In genomic region chr12:111184161-111184560, GRCh38 we compare ENCODE assay signal across 31 cellular contexts.
DNase-seq lines count a peak whose midpoint lies in the region; TF ChIP-seq lines count a peak whose summit lies in the region.
"Had no signal": no experiment of that assay in that cellular context is flagged by ENCODE, and none has a peak within 500 bp of the region (broad histone marks: within the 10 kb centered on the region; RNA-seq: fewer than 3 reads in every experiment).

No MANE protein-coding gene starts in this region.

- no peak overlapping the region for H3K27ac ChIP-seq in HEK293 (ENCODE audit: extremely low read depth, low read depth, low read length)
- H3K27ac ChIP-seq in PC-9, result no peak overlapping the region
- H3K27ac ChIP-seq: 22Rv1; A549; BLaER1; BLaER1 treated with 17β-estradiol and CSF1 and Interleukin-3, amounts not matched to agents 10 nM and 100 nM; C4-2B had no signal

- H2AFZ ChIP-seq in PC-9, result no peak overlapping the region

- no peaks in the 10 kb centered on the region for H3K79me2 ChIP-seq in PC-9 (ENCODE audit: low read depth)

- no peaks in the 10 kb centered on the region for H3K36me3 Mint-ChIP-seq in glutamatergic neuron (ENCODE audit: unreplicated experiment)
- H3K36me3 Mint-ChIP-seq: CD14-positive monocyte; CD4-positive, alpha-beta memory T cell; CD4-positive, CD25-positive, alpha-beta regulatory T cell; CD8-positive, alpha-beta memory T cell; CD8-positive, alpha-beta T cell had no signal

- H3F3A ChIP-seq in PC-9 (ENCODE audit: insufficient read depth, low read depth), result no peaks in the 10 kb centered on the region

- POLR2A ChIA-PET in HEK293 (lab: Yijun Ruan, JAX) (no interaction called here), PC-9 (lab: Charles Lee; ENCODE audit: unreplicated experiment) (no interaction called here)

- H4K20me1 ChIP-seq in PC-9 (ENCODE audit: insufficient read depth), result no peaks in the 10 kb centered on the region
- H4K20me1 ChIP-seq: BLaER1; BLaER1 treated with 17β-estradiol and CSF1 and Interleukin-3, amounts not matched to agents 10 nM and 100 nM had no signal

- peaks cover 14% of the 10 kb centered on the region for H3K4me1 ChIP-seq in HEK293 (ENCODE audit: control insufficient read depth, insufficient read depth, low read length)
- no peaks in the 10 kb centered on the region for H3K4me1 ChIP-seq in PC-9 (replicated peaks; ENCODE audit: insufficient read depth)
- H3K4me1 ChIP-seq: A549, BLaER1 had no signal

- H3K36me3 ChIP-seq in HEK293 (ENCODE audit: control insufficient read depth in 2 of 2, insufficient read depth in 1 of 2, low read length in 2 of 2), result no peaks in the 10 kb centered on the region
- no peaks in the 10 kb centered on the region for H3K36me3 ChIP-seq in PC-9 (ENCODE audit: low read depth)
- H3K36me3 ChIP-seq: BE2C; BLaER1; BLaER1 treated with 17β-estradiol and CSF1 and Interleukin-3, amounts not matched to agents 10 nM and 100 nM had no signal

- intact Hi-C loops in PC-9 (cut with micrococcal nuclease; ENCODE audit: unreplicated experiment), result no loop called here

- H3K4me2 ChIP-seq in PC-9, result no peak overlapping the region
- H3K4me2 ChIP-seq: A549; BLaER1; BLaER1 treated with 17β-estradiol and CSF1 and Interleukin-3, amounts not matched to agents 10 nM and 100 nM had no signal

- no TSS peak for BruUV-seq in PC-9 (replicated peaks; lab: Mats Ljungman, UMichigan)

- TF ChIP-seq CTCF in HEK293 (tag by site-specific recombination; IDR thresholded peaks at IDR 0.05) (no peak), glutamatergic neuron (IDR thresholded peaks at IDR 0.05; ENCODE audit: partially characterized antibody, unreplicated experiment) (no peak), PC-9 (conservative IDR thresholded peaks at IDR 0.05) (no peak)

- peaks cover 16% of the 10 kb centered on the region for H3K4me1 Mint-ChIP-seq in glutamatergic neuron (ENCODE audit: low read depth, unreplicated experiment)
- H3K4me1 Mint-ChIP-seq: B cell; CD4-positive, alpha-beta memory T cell; CD8-positive, alpha-beta memory T cell had no signal

- DNase-seq in glutamatergic neuron (no peak), PC-9 (no peak), DMS114 treated with DMSO at 0.1 percent for 48 hours (lab: John Stamatoyannopoulos, UW; ENCODE audit: unreplicated experiment) (no peak)
- DNase-seq: 8988T; ACHN; AML-193; BE2C; C1 segment of cervical spinal cord; Caco-2; Calu3; CD4-positive, alpha-beta memory T cell; CD4-positive, alpha-beta T cell; CD4-positive, CD25-positive, alpha-beta regulatory T cell; CD8-positive, alpha-beta memory T cell; CD8-positive, alpha-beta T cell; COR-L47; DMS 273 treated with DMSO at 0.1 percent for 48 hours; DMS153; DMS53; DMS79; DMS79 treated with DMSO at 0.1 percent for 48 hours; DND-41; EL had no signal

- H3K4me3 ChIP-seq in HEK293 (ENCODE audit: low read depth, low read length), result no peak overlapping the region
- H3K4me3 ChIP-seq in PC-9, result no peak overlapping the region
- H3K4me3 ChIP-seq: A549; BLaER1; BLaER1 treated with 17β-estradiol and CSF1 and Interleukin-3, amounts not matched to agents 10 nM and 100 nM had no signal

- peaks cover 4% of the 10 kb centered on the region for H3K9me3 Mint-ChIP-seq in glutamatergic neuron (ENCODE audit: unreplicated experiment)
- H3K9me3 Mint-ChIP-seq: CD14-positive monocyte; CD4-positive, alpha-beta T cell; CD4-positive, CD25-positive, alpha-beta regulatory T cell; CD8-positive, alpha-beta memory T cell; CD8-positive, alpha-beta T cell had no signal

- H3K9me2 ChIP-seq in PC-9 (ENCODE audit: insufficient read depth), result no peaks in the 10 kb centered on the region

- H3K27me3 ChIP-seq in PC-9 (ENCODE audit: insufficient read depth, low read depth), result peaks cover 99% of the 10 kb centered on the region
- H3K27me3 ChIP-seq: BE2C had no signal

- peaks cover 6% of the 10 kb centered on the region for H3K27me3 Mint-ChIP-seq in glutamatergic neuron (ENCODE audit: unreplicated experiment)

- no peak overlapping the region for H3K27ac Mint-ChIP-seq in glutamatergic neuron (ENCODE audit: unreplicated experiment)
- H3K27ac Mint-ChIP-seq: B cell; CD4-positive, alpha-beta memory T cell; CD4-positive, alpha-beta T cell; CD4-positive, CD25-positive, alpha-beta regulatory T cell; CD8-positive, alpha-beta memory T cell; CD8-positive, alpha-beta T cell had no signal

- peak overlapping the region; percentile 22 for H3K4me3 Mint-ChIP-seq in glutamatergic neuron (ENCODE audit: unreplicated experiment)
- H3K4me3 Mint-ChIP-seq: B cell; CD14-positive monocyte; CD4-positive, alpha-beta memory T cell; CD4-positive, alpha-beta T cell; CD4-positive, CD25-positive, alpha-beta regulatory T cell; CD8-positive, alpha-beta memory T cell; CD8-positive, alpha-beta T cell had no signal

- CTCF ChIA-PET in HEK293 (lab: Yijun Ruan, JAX), result no interaction called here
- CTCF ChIA-PET in PC-9 (lab: Charles Lee), result no interaction called here

- no peaks in the 10 kb centered on the region for H3K9me3 ChIP-seq in HEK293 (ENCODE audit: control insufficient read depth, insufficient read depth, low read depth, low read length)
- no peaks in the 10 kb centered on the region for H3K9me3 ChIP-seq in PC-9 (ENCODE audit: insufficient read depth, low read depth)
- H3K9me3 ChIP-seq: A549; BE2C; BLaER1; BLaER1 treated with 17β-estradiol and CSF1 and Interleukin-3, amounts not matched to agents 10 nM and 100 nM; Caco-2 had no signal

TF ChIP-seq in HEK293, 187 proteins besides CTCF, POLR2A, EP300 and RAD21:
- no peak for TF ChIP-seq ZNF248 (tag by site-specific recombination; IDR thresholded peaks at IDR 0.05)
- TF ChIP-seq MZF1 (tag by site-specific recombination; IDR thresholded peaks at IDR 0.05; ENCODE audit: borderline replicate concordance), result peak; percentile 96
TF ChIP-seq in HEK293: peak in this region for 1.
